Comparison of ENCODE assay signal across 16 cellular contexts in genomic region chr11:2524446-2525165, GRCh38.
DNase-seq lines count a peak whose midpoint lies in the region; ATAC-seq and TF ChIP-seq lines count a peak whose summit lies in the region.
"Had no signal": no experiment of that assay in that cellular context is flagged by ENCODE, and none has a peak within 500 bp of the region (broad histone marks: within the 10 kb centered on the region; RNA-seq: fewer than 3 reads in every experiment).

No MANE protein-coding gene starts in this region.

- H3K27ac ChIP-seq in ovary = no peak overlapping the region
- H3K27ac ChIP-seq: ascending aorta, RWPE1, skin epidermis, suprapubic skin had no signal

- H3K27me3 Mint-ChIP-seq in CD14-positive monocyte (ENCODE audit: low read depth in 3 of 3) = peaks cover 0 to 2% (median 2%) of the 10 kb centered on the region in 3 donors
- H3K27me3 Mint-ChIP-seq: IgD-negative memory B cell; naive thymus-derived CD4-positive, alpha-beta T cell had no signal

- ATAC-seq in GM18502 (IDR thresholded peaks at IDR 0.05; ENCODE audit: poor library complexity, unreplicated experiment) (no peak), HG03097 (IDR thresholded peaks at IDR 0.05; ENCODE audit: low FRiP score, unreplicated experiment) (no peak), HG03378 (IDR thresholded peaks at IDR 0.05; ENCODE audit: unreplicated experiment) (no peak), GM21360 (IDR thresholded peaks at IDR 0.05; ENCODE audit: unreplicated experiment) (no peak)
- ATAC-seq: naive thymus-derived CD4-positive, alpha-beta T cell had no signal

- H3K36me3 ChIP-seq in H7 (replicated peaks; ENCODE audit: control insufficient read depth, insufficient read depth, low read length) (no peaks in the 10 kb centered on the region), ovary (no peaks in the 10 kb centered on the region)
- H3K36me3 ChIP-seq: ascending aorta, suprapubic skin had no signal

- no peaks in the 10 kb centered on the region for H3K27me3 ChIP-seq in H7 (ENCODE audit: control insufficient read depth, insufficient read depth, low read length)
- no peaks in the 10 kb centered on the region for H3K27me3 ChIP-seq in ovary
- H3K27me3 ChIP-seq: ascending aorta had no signal

- peaks cover 43% of the 10 kb centered on the region for H3K4me1 Mint-ChIP-seq in CD14-positive monocyte

- 67 to 79% (median 71%) methylated on average over 14 to 15 of the region's 15 CpGs for WGBS in ovary, 3 donors

- DNase-seq in CD14-positive monocyte (ENCODE audit: low spot score) (peak; percentile 30), H7 (peak; percentile 49), ecto neural progenitor cell (ENCODE audit: low spot score) (peak; percentile 41), ovary (peak in 4 of 5 donors; percentile 1 to 26 (median 8))
- DNase-seq: foreskin melanocyte, NCI-H1105 had no signal

- no peak overlapping the region for H3K4me3 ChIP-seq in H7 (ENCODE audit: insufficient read depth, low read depth, low read length)
- no peak overlapping the region for H3K4me3 ChIP-seq in ovary
- H3K4me3 ChIP-seq: ascending aorta, skin epidermis, suprapubic skin had no signal

- no peaks in the 10 kb centered on the region for H3K9me3 ChIP-seq in ovary
- H3K9me3 ChIP-seq: ascending aorta, suprapubic skin had no signal

- peaks cover 41 to 64% of the 10 kb centered on the region in 2 donors for H3K36me3 Mint-ChIP-seq in CD14-positive monocyte

- TF ChIP-seq EP300 in ovary (IDR thresholded peaks at IDR 0.05) = no peak

- no peak for TF ChIP-seq CTCF in CD14-positive monocyte (IDR thresholded peaks at IDR 0.05)
- TF ChIP-seq CTCF in ovary (IDR thresholded peaks at IDR 0.05) = no peak

- TF ChIP-seq POLR2A in ovary (IDR thresholded peaks at IDR 0.05) = no peak

- no peaks in the 10 kb centered on the region for H3K9me3 Mint-ChIP-seq in CD14-positive monocyte
- H3K9me3 Mint-ChIP-seq: IgD-negative memory B cell; naive thymus-derived CD4-positive, alpha-beta T cell had no signal

- H3K27ac Mint-ChIP-seq in CD14-positive monocyte = peak overlapping the region in 1 of 7 donors; percentile 59

- H3K4me1 ChIP-seq in ovary (ENCODE audit: insufficient read depth) = no peaks in the 10 kb centered on the region
- H3K4me1 ChIP-seq: ascending aorta had no signal

- no peak overlapping the region for H3K4me3 Mint-ChIP-seq in CD14-positive monocyte

- intact Hi-C loops in CD14-positive monocyte (cut with micrococcal nuclease) (loop anchor here (5.0 to 10.0 kb wide), 2 partner anchors 42 to 330 kb away; no protein-coding TSS in a partner anchor), ovary (cut with DNase I) (loop anchor here in 3 of 4 donors (5.0 to 10.0 kb wide), 4 partner anchors 100 to 330 kb away; partner anchors contain the start of genes C11orf21 (in 2 of the 3) and TSPAN32 (in 2 of the 3))
